Comparison of ENCODE assay signal across 17 cellular contexts in the genomic region with DNA sequence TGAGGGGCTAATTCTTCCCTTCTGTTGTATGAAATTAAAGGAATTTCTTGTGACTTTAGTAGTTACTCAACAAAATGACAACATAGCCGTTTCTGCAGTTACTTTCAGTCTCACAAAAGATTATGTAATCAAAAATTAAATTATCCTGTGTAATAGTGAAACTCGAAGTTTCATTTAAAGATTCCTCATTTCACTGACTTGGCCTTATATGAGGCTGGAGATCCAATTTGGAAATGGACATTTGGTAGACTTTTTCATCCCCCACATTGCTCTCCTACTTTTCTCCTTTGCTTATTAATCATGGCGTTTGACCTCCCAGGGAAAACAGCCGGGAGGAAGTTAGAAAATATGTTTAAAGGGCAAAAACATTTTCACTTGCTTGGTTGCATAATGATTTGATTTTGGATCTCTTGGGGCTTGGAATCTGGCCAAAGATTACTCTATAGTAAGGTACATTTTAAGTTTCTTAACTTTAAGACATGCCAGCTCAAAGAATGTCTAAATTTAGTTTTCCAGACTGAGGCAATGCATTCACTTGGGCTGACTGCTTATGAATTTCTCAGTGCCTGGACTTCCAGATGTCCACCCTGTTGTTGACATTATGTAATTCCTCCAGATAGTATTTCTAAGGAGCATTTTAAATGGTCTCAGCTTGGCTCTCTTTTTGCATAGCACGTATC.
DNase-seq lines count a peak whose midpoint lies in the region; ATAC-seq and TF ChIP-seq lines count a peak whose summit lies in the region.
"Had no signal": no experiment of that assay in that cellular context is flagged by ENCODE, and none has a peak within 500 bp of the region (broad histone marks: within the 10 kb centered on the region; RNA-seq: fewer than 3 reads in every experiment).

No MANE protein-coding gene starts in this region.

- TF ChIP-seq CTCF in CD14-positive monocyte (IDR thresholded peaks at IDR 0.05) (no peak), choroid plexus epithelial cell (conservative IDR thresholded peaks at IDR 0.05; ENCODE audit: low read depth, low read length) (no peak), lower lobe of right lung (IDR thresholded peaks at IDR 0.05) (no peak), uterus (IDR thresholded peaks at IDR 0.05) (no peak)

- peaks cover 17% of the 10 kb centered on the region for H3K4me1 Mint-ChIP-seq in CD14-positive monocyte
- no peaks in the 10 kb centered on the region for H3K4me1 Mint-ChIP-seq in stimulated activated memory B cell treated with anti-CD40 and anti-IgM and Interleukin-4, amounts not matched to agents 10 μg/mL and 1 μg/mL and 100 μg/mL, for 72 hours
- H3K4me1 Mint-ChIP-seq: brain had no signal

- H3K27me3 ChIP-seq in lower lobe of right lung (ENCODE audit: low read depth) (no peaks in the 10 kb centered on the region), uterus (no peaks in the 10 kb centered on the region)
- H3K27me3 ChIP-seq: ovary had no signal

- DNase-seq in CD14-positive monocyte (ENCODE audit: low spot score): no peak
- DNase-seq in NOMO-1 treated with DMSO at 0.1 percent for 48 hours (lab: John Stamatoyannopoulos, UW; ENCODE audit: unreplicated experiment): peak; percentile 88
- DNase-seq in choroid plexus epithelial cell (ENCODE audit: low read depth): peak; percentile 83
- no peak for DNase-seq in lower lobe of right lung
- DNase-seq in NCI-H2081 treated with DMSO at 0.1 percent for 48 hours (lab: John Stamatoyannopoulos, UW): no peak
- no peak for DNase-seq in UCSD-AML1 (lab: John Stamatoyannopoulos, UW; ENCODE audit: unreplicated experiment)
- no peak for DNase-seq in uterus
- DNase-seq: activated CD4-positive, alpha-beta T cell treated with anti-CD3 and anti-CD28 coated beads, Interleukin-2, amount 50 U/mL, for 4 hours; NCI-H1092; NCI-H446 treated with DMSO at 0.1 percent for 48 hours; ovary; stimulated activated CD4-positive, alpha-beta T cell treated with anti-CD3 and anti-CD28 coated beads, Interleukin-2, amount 100 ng/mL, for 48 hours; stimulated activated naive CD4-positive, alpha-beta T cell; T-helper 9 cell had no signal

- H3K4me3 ChIP-seq in choroid plexus epithelial cell (ENCODE audit: low read depth, low read length) (peak overlapping the region; percentile 2), lower lobe of right lung (no peak overlapping the region), uterus (no peak overlapping the region)
- H3K4me3 ChIP-seq: ovary had no signal

- H3K27ac Mint-ChIP-seq in CD14-positive monocyte: peak overlapping the region; percentile 84 to 95 (median 90)
- no peak overlapping the region for H3K27ac Mint-ChIP-seq in stimulated activated memory B cell treated with anti-CD40 and anti-IgM and Interleukin-4, amounts not matched to agents 10 μg/mL and 1 μg/mL and 100 μg/mL, for 72 hours
- H3K27ac Mint-ChIP-seq: brain had no signal

- intact Hi-C loops in CD14-positive monocyte (cut with micrococcal nuclease) (loop anchor here in 1 of 2 donors (2.0 kb wide), 1 partner anchor 14 kb away; no protein-coding TSS in a partner anchor), lower lobe of right lung (cut with DNase I) (no loop called here), uterus (cut with DNase I; ENCODE audit: low total_unique reads) (no loop called here)

- H3K9me3 Mint-ChIP-seq in CD14-positive monocyte: peaks cover 0 to 4% (median 0%) of the 10 kb centered on the region in 7 donors
- H3K9me3 Mint-ChIP-seq in stimulated activated memory B cell treated with anti-CD40 and anti-IgM and Interleukin-4, amounts not matched to agents 10 μg/mL and 1 μg/mL and 100 μg/mL, for 72 hours: peaks cover 3% of the 10 kb centered on the region
- H3K9me3 Mint-ChIP-seq: brain had no signal

- H3K36me3 ChIP-seq in lower lobe of right lung (no peaks in the 10 kb centered on the region), uterus (no peaks in the 10 kb centered on the region)
- H3K36me3 ChIP-seq: ovary had no signal

- no peak overlapping the region for H3K27ac ChIP-seq in lower lobe of right lung
- no peak overlapping the region for H3K27ac ChIP-seq in uterus
- H3K27ac ChIP-seq: ovary had no signal

- TF ChIP-seq POLR2A in uterus (IDR thresholded peaks at IDR 0.05): no peak

- peaks cover 0 to 1% (median 0%) of the 10 kb centered on the region in 3 donors for H3K27me3 Mint-ChIP-seq in CD14-positive monocyte (ENCODE audit: low read depth in 3 of 3)
- no peaks in the 10 kb centered on the region for H3K27me3 Mint-ChIP-seq in stimulated activated memory B cell treated with anti-CD40 and anti-IgM and Interleukin-4, amounts not matched to agents 10 μg/mL and 1 μg/mL and 100 μg/mL, for 72 hours
- H3K27me3 Mint-ChIP-seq: brain had no signal

- peak overlapping the region; percentile 48 to 77 for H3K4me3 Mint-ChIP-seq in CD14-positive monocyte
- H3K4me3 Mint-ChIP-seq in stimulated activated memory B cell treated with anti-CD40 and anti-IgM and Interleukin-4, amounts not matched to agents 10 μg/mL and 1 μg/mL and 100 μg/mL, for 72 hours: no peak overlapping the region
- H3K4me3 Mint-ChIP-seq: brain had no signal

- no peaks in the 10 kb centered on the region for H3K9me3 ChIP-seq in lower lobe of right lung
- H3K9me3 ChIP-seq in uterus: no peaks in the 10 kb centered on the region
- H3K9me3 ChIP-seq: ovary had no signal

- H3K36me3 Mint-ChIP-seq in CD14-positive monocyte: no peaks in the 10 kb centered on the region
- H3K36me3 Mint-ChIP-seq in stimulated activated memory B cell treated with anti-CD40 and anti-IgM and Interleukin-4, amounts not matched to agents 10 μg/mL and 1 μg/mL and 100 μg/mL, for 72 hours: no peaks in the 10 kb centered on the region
- H3K36me3 Mint-ChIP-seq: brain had no signal

- ATAC-seq in lower lobe of right lung: peak; percentile 51 to 64
- ATAC-seq in stimulated activated memory B cell treated with anti-CD40 and anti-IgM and Interleukin-4, amounts not matched to agents 10 μg/mL and 1 μg/mL and 100 μg/mL, for 72 hours: no peak
- ATAC-seq: Panc1 had no signal

- no peaks in the 10 kb centered on the region for H3K4me1 ChIP-seq in lower lobe of right lung
- no peaks in the 10 kb centered on the region for H3K4me1 ChIP-seq in uterus

Comparison
In these comparisons a context has a peak if more than half of its experiments do, and no peak if none do; other contexts are left out.
1. DNase-seq: peak in NOMO-1 treated with DMSO at 0.1 percent for 48 hours (single experiment) and choroid plexus epithelial cell (single experiment); none in CD14-positive monocyte (single experiment), lower lobe of right lung (single experiment), NCI-H2081 treated with DMSO at 0.1 percent for 48 hours (single experiment), UCSD-AML1 (single experiment) and uterus (0 of 2).